In the genomic region with DNA sequence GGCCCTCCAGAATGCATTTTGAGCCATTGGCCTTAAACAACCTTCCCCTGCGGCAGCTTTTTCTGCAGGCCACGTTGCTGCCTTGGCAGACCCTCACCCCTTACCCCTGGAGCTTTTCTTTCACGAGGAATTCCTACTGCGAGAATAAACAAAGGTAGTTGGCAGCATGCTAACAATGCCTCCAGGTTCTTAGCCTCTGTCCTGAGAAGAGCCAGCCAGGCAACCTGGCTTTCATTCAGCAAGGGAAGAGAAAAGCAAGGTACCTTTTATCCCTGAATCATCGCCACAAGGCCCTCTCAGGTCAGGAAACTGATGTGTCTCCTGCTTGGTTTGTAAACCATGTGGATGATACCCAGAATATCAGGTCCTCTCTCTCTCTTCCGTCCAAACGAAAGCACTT, we compare ENCODE assay signal across 12 cellular contexts.
DNase-seq lines count a peak whose midpoint lies in the region; ATAC-seq and TF ChIP-seq lines count a peak whose summit lies in the region.
"Had no signal": no experiment of that assay in that cellular context is flagged by ENCODE, and none has a peak within 500 bp of the region (broad histone marks: within the 10 kb centered on the region; RNA-seq: fewer than 3 reads in every experiment).

No MANE protein-coding gene starts in this region.

- POLR2A ChIA-PET in HCT116 (lab: Charles Lee), result no interaction called here

- ATAC-seq in HCT116 (peak; percentile 31), RWPE2 (ENCODE audit: low read depth) (peak; percentile 21; the same call in 2 of the 3 replicates), HG03439 (IDR thresholded peaks at IDR 0.05; ENCODE audit: unreplicated experiment) (no peak), HG02798 (IDR thresholded peaks at IDR 0.05; ENCODE audit: poor library complexity, unreplicated experiment) (no peak)
- ATAC-seq: HepG2 had no signal

- TF ChIP-seq POLR2A in HCT116 (IDR thresholded peaks at IDR 0.05; ENCODE audit: borderline replicate concordance, extremely low read depth, insufficient read depth, insufficient read length) (no peak), sigmoid colon (IDR thresholded peaks at IDR 0.05) (no peak)

- H3K36me3 ChIP-seq in HCT116 (ENCODE audit: control insufficient read depth in 1 of 2, insufficient read depth in 2 of 2, low read length in 2 of 2) (no peaks in the 10 kb centered on the region), RWPE2 (ENCODE audit: low read depth) (no peaks in the 10 kb centered on the region), sigmoid colon (no peaks in the 10 kb centered on the region)
- H3K36me3 ChIP-seq: Peyer's patch had no signal

- CTCF ChIA-PET in HCT116 (lab: Charles Lee), result interaction anchor here (1.0 to 1.8 kb wide), 3 partner anchors 12 to 462 kb away, joined by 3 to 9 read pairs (median 5); no protein-coding TSS in a partner anchor

- no peak overlapping the region for H3K9ac ChIP-seq in HCT116 (ENCODE audit: low read length)

- 93 to 96% methylated on average over 7 of the region's 7 CpGs for WGBS in sigmoid colon, 2 donors

- DNase-seq in NCI-H146 (lab: John Stamatoyannopoulos, UW), result peak; percentile 70
- no peak for DNase-seq in NCI-H146 treated with DMSO at 0.1 percent for 48 hours (lab: John Stamatoyannopoulos, UW; ENCODE audit: unreplicated experiment)
- no peak for DNase-seq in HCT116 (ENCODE audit: low read depth, low spot score)
- no peak for DNase-seq in RWPE2 (ENCODE audit: low spot score)
- DNase-seq in sigmoid colon, result no peak
- no peak for DNase-seq in NOMO-1 (lab: John Stamatoyannopoulos, UW; ENCODE audit: unreplicated experiment in 2 of 2)
- DNase-seq: C1 segment of cervical spinal cord, NCI-H1436, Peyer's patch had no signal

- peak overlapping the region; percentile 17 for H3K27ac ChIP-seq in HCT116 (ENCODE audit: low read depth, low read length)
- H3K27ac ChIP-seq in RWPE2 (ENCODE audit: poor library complexity, severe bottlenecking), result peak overlapping the region; percentile 11
- H3K27ac ChIP-seq in sigmoid colon, result peak overlapping the region in 3 of 4 donors; percentile 37 to 68 (median 54)
- H3K27ac ChIP-seq: Peyer's patch had no signal

- H3K9me2 ChIP-seq in HCT116 (ENCODE audit: insufficient read depth), result no peaks in the 10 kb centered on the region

- H2AFZ ChIP-seq in HCT116 (ENCODE audit: low read depth, low read length, poor library complexity, severe bottlenecking), result no peak overlapping the region

- no peak for TF ChIP-seq EP300 in sigmoid colon (IDR thresholded peaks at IDR 0.05)

- RAD21 ChIA-PET in HCT116 (lab: Charles Lee; ENCODE audit: low non-redundant PET in 1 of 2, low total read pairs in 2 of 2, uncharacterized antibody in 2 of 2, unreplicated experiment in 2 of 2), result interaction anchor here in 1 of 2 experiments (1.1 kb wide), 1 partner anchor 12 kb away, joined by 3 read pairs; no protein-coding TSS in a partner anchor

- peak overlapping the region in 1 of 2 experiments; percentile 2; a peak in 1 of 4 replicates for H3K4me3 ChIP-seq in HCT116 (replicated peaks in 1 of 2; ENCODE audit: low read depth in 1 of 2, low read length in 2 of 2)
- no peak overlapping the region for H3K4me3 ChIP-seq in RWPE2 (ENCODE audit: severe bottlenecking)
- H3K4me3 ChIP-seq in sigmoid colon, result no peak overlapping the region
- H3K4me3 ChIP-seq: Peyer's patch had no signal

- no peak for TF ChIP-seq RAD21 in HCT116 (IDR thresholded peaks at IDR 0.05; ENCODE audit: low read depth)

- H4K20me1 ChIP-seq in HCT116 (ENCODE audit: insufficient read depth), result no peaks in the 10 kb centered on the region

- intact Hi-C loops in HCT116 (cut with micrococcal nuclease), result loop anchor here (5.0 kb wide), 1 partner anchor 1100 kb away; the partner anchor contains the start of gene AXIN2
- intact Hi-C loops in sigmoid colon (cut with DNase I), result no loop called here

- H3K9me3 ChIP-seq in HCT116 (ENCODE audit: control insufficient read depth in 1 of 2, insufficient read depth in 1 of 2, low read depth in 1 of 2, low read length in 2 of 2) (no peaks in the 10 kb centered on the region), RWPE2 (ENCODE audit: severe bottlenecking) (peaks cover 1% of the 10 kb centered on the region), sigmoid colon (no peaks in the 10 kb centered on the region)
- H3K9me3 ChIP-seq: Peyer's patch had no signal

- H3K27me3 ChIP-seq in HCT116 (ENCODE audit: insufficient read depth, low read length) (no peaks in the 10 kb centered on the region), RWPE2 (ENCODE audit: insufficient read depth, poor library complexity, severe bottlenecking) (no peaks in the 10 kb centered on the region), sigmoid colon (no peaks in the 10 kb centered on the region)
- H3K27me3 ChIP-seq: Peyer's patch had no signal

- H3K4me2 ChIP-seq in HCT116 (ENCODE audit: low read length), result peak overlapping the region; percentile 58

- H3K4me1 ChIP-seq in HCT116 (ENCODE audit: control insufficient read depth in 1 of 2, insufficient read depth in 2 of 2, low read length in 2 of 2) (peaks cover 20 to 30% of the 10 kb centered on the region in 2 experiments), RWPE2 (ENCODE audit: insufficient read depth, poor library complexity, severe bottlenecking) (peaks cover 13% of the 10 kb centered on the region), sigmoid colon (peaks cover 0 to 44% (median 27%) of the 10 kb centered on the region in 4 donors)
- H3K4me1 ChIP-seq: Peyer's patch had no signal

- TF ChIP-seq CTCF in HCT116 (IDR thresholded peaks at IDR 0.05 in 2 of 3, conservative IDR thresholded peaks at IDR 0.05 in 1 of 3; ENCODE audit: borderline replicate concordance in 1 of 3, insufficient read depth in 1 of 3, low read depth in 2 of 3, low read length in 2 of 3) (no peak), RWPE2 (IDR thresholded peaks at IDR 0.05; ENCODE audit: poor library complexity, severe bottlenecking) (no peak), sigmoid colon (IDR thresholded peaks at IDR 0.05) (no peak)

- no TSS peak for BruUV-seq in HCT116 (replicated peaks; lab: Mats Ljungman, UMichigan)

- no peaks in the 10 kb centered on the region for H3K79me2 ChIP-seq in HCT116 (ENCODE audit: insufficient read depth, low read length)

TF ChIP-seq in HCT116, 20 proteins besides CTCF, POLR2A, EP300 and RAD21 (continues in another document):
- TF ChIP-seq ZBTB33 (IDR thresholded peaks at IDR 0.05; ENCODE audit: extremely low read depth, insufficient replicate concordance, low read length), result no peak
- TF ChIP-seq, protein P1, sequence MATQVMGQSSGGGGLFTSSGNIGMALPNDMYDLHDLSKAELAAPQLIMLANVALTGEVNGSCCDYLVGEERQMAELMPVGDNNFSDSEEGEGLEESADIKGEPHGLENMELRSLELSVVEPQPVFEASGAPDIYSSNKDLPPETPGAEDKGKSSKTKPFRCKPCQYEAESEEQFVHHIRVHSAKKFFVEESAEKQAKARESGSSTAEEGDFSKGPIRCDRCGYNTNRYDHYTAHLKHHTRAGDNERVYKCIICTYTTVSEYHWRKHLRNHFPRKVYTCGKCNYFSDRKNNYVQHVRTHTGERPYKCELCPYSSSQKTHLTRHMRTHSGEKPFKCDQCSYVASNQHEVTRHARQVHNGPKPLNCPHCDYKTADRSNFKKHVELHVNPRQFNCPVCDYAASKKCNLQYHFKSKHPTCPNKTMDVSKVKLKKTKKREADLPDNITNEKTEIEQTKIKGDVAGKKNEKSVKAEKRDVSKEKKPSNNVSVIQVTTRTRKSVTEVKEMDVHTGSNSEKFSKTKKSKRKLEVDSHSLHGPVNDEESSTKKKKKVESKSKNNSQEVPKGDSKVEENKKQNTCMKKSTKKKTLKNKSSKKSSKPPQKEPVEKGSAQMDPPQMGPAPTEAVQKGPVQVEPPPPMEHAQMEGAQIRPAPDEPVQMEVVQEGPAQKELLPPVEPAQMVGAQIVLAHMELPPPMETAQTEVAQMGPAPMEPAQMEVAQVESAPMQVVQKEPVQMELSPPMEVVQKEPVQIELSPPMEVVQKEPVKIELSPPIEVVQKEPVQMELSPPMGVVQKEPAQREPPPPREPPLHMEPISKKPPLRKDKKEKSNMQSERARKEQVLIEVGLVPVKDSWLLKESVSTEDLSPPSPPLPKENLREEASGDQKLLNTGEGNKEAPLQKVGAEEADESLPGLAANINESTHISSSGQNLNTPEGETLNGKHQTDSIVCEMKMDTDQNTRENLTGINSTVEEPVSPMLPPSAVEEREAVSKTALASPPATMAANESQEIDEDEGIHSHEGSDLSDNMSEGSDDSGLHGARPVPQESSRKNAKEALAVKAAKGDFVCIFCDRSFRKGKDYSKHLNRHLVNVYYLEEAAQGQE (IDR thresholded peaks at IDR 0.05; ENCODE audit: low read depth), result no peak
- TF ChIP-seq EZH2phosphoT487 (IDR thresholded peaks at IDR 0.05; ENCODE audit: borderline replicate concordance), result no peak
- TF ChIP-seq SP1 (IDR thresholded peaks at IDR 0.05; ENCODE audit: low read depth), result no peak
- no peak for TF ChIP-seq SRF (IDR thresholded peaks at IDR 0.05; ENCODE audit: low read depth)
- TF ChIP-seq CBX3 (IDR thresholded peaks at IDR 0.05; ENCODE audit: low read depth), result no peak
- TF ChIP-seq EGR1 (IDR thresholded peaks at IDR 0.05; ENCODE audit: low read depth), result no peak
- no peak for TF ChIP-seq ELF1 (IDR thresholded peaks at IDR 0.05; ENCODE audit: borderline replicate concordance, low read depth)
- TF ChIP-seq MAX (IDR thresholded peaks at IDR 0.05), result no peak
- no peak for TF ChIP-seq TCF7L2 (IDR thresholded peaks at IDR 0.05; ENCODE audit: borderline replicate concordance, extremely low read depth, insufficient read depth, insufficient read length)
- no peak for TF ChIP-seq YY1 (IDR thresholded peaks at IDR 0.05; ENCODE audit: extremely low read depth, insufficient replicate concordance, low read depth, low read length)
- TF ChIP-seq ZFX (IDR thresholded peaks at IDR 0.05), result no peak

Comparison
In these comparisons a context has a peak if more than half of its experiments do, and no peak if none do; other contexts are left out.
1. ATAC-seq: peak in HCT116 (single experiment) and RWPE2 (single experiment); none in HG03439 (single experiment) and HG02798 (single experiment).
2. Peak in every context shown above with its lines, with median percentiles within 50 percentile points of each other: H3K27ac ChIP-seq.